8 cellular contexts compared by ENCODE assay signal in genomic region chr6:111721677-111722219, GRCh38.
DNase-seq lines count a peak whose midpoint lies in the region; ATAC-seq and TF ChIP-seq lines count a peak whose summit lies in the region.

No MANE protein-coding gene starts in this region.

- no peak for TF ChIP-seq CTCF in mucosa of descending colon (IDR thresholded peaks at IDR 0.05)

- ATAC-seq in activated CD4-positive, CD25-positive, alpha-beta regulatory T cell treated with anti-CD3 and anti-CD28 coated beads, Interleukin-2, amount 50 U/mL, for 24 hours, result no peak
- peak; percentile 37 for ATAC-seq in mucosa of descending colon
- ATAC-seq in GM21786 (IDR thresholded peaks at IDR 0.05; ENCODE audit: unreplicated experiment), result no peak

- H3K9me3 ChIP-seq in SK-N-MC (ENCODE audit: low read depth, low read length) (no peaks in the 10 kb centered on the region), mucosa of descending colon (no peaks in the 10 kb centered on the region)

- peaks cover 36% of the 10 kb centered on the region for H3K36me3 ChIP-seq in SK-N-MC (ENCODE audit: insufficient read depth, low read length)
- H3K36me3 ChIP-seq in mucosa of descending colon (ENCODE audit: low read depth), result no peaks in the 10 kb centered on the region

- peak overlapping the region; percentile 35 for H3K9ac ChIP-seq in SK-N-MC (ENCODE audit: insufficient read length)

- DNase-seq in activated CD4-positive, CD25-positive, alpha-beta regulatory T cell treated with anti-CD3 and anti-CD28 coated beads, Interleukin-2, amount 50 U/mL, for 72 hours, result peak; percentile 48
- DNase-seq in SK-N-MC (ENCODE audit: low read depth, low spot score) (no peak), mucosa of descending colon (peak in 1 of 3 donors; percentile 47), ureter (ENCODE audit: low spot score) (no peak), HPDE6-E6E7 (ENCODE audit: extremely low spot score) (no peak)
- DNase-seq in central memory CD4-positive, alpha-beta T cell, result peak; percentile 40

- H3K4me1 ChIP-seq in mucosa of descending colon (ENCODE audit: low read depth), result peaks cover 8% of the 10 kb centered on the region

- intact Hi-C loops in mucosa of descending colon (cut with DNase I, micrococcal nuclease), result no loop called here

- H3K27ac ChIP-seq in SK-N-MC, result peak overlapping the region; percentile 90

- H3K4me3 ChIP-seq in SK-N-MC (peak overlapping the region; percentile 34), mucosa of descending colon (no peak overlapping the region)

Comparison
In these comparisons a context has a peak if more than half of its experiments do, and no peak if none do; other contexts are left out.
1. DNase-seq: peak in activated CD4-positive, CD25-positive, alpha-beta regulatory T cell treated with anti-CD3 and anti-CD28 coated beads, Interleukin-2, amount 50 U/mL, for 72 hours (single experiment) and central memory CD4-positive, alpha-beta T cell (single experiment); none in SK-N-MC (single experiment), ureter (single experiment) and HPDE6-E6E7 (single experiment).